ENCODE assay signal across 14 cellular contexts in genomic region chr18:24231773-24232735, GRCh38.
A peak's percentile ranks its signal among the peaks of the same experiment; 100 is the strongest.
DNase-seq lines count a peak whose midpoint lies in the region; TF ChIP-seq lines count a peak whose summit lies in the region.
"Had no signal": no experiment of that assay in that cellular context is flagged by ENCODE, and none has a peak within 500 bp of the region (broad histone marks: within the 10 kb centered on the region; RNA-seq: fewer than 3 reads in every experiment).

No MANE protein-coding gene starts in this region.

- no peaks in the 10 kb centered on the region for H3K9me3 Mint-ChIP-seq in activated naive CD4-positive, alpha-beta T cell treated with anti-CD3 and anti-CD28 coated beads for 36 hours
- H3K9me3 Mint-ChIP-seq: neural crest cell; T-helper 1 cell treated with Interleukin-12 subunit alpha and Interleukin-12 subunit beta and Interleukin-4 antibody, amounts not matched to agents 30 μg/mL and 1 μg/mL, for 36 hours had no signal

- 39 to 60% methylated on average over 8 of the region's 8 CpGs for WGBS in sigmoid colon, 2 donors

- H3K4me3 ChIP-seq in left ventricle myocardium inferior (peak overlapping the region; percentile 35), sigmoid colon (no peak overlapping the region)
- H3K4me3 ChIP-seq: ascending aorta had no signal

- TF ChIP-seq EP300 in sigmoid colon (IDR thresholded peaks at IDR 0.05) = peak in 3 of 4 donors; percentile 24 to 56 (median 37)

- peaks cover 18% of the 10 kb centered on the region for H3K36me3 ChIP-seq in left ventricle myocardium inferior
- H3K36me3 ChIP-seq in sigmoid colon = peaks cover 0 to 21% (median 4%) of the 10 kb centered on the region in 4 donors

- TF ChIP-seq POLR2A in sigmoid colon (IDR thresholded peaks at IDR 0.05) = no peak

- H3K27ac ChIP-seq in angular gyrus (ENCODE audit: low read depth, low read length) (peak overlapping the region; percentile 32), left ventricle myocardium inferior (replicated peaks) (peak overlapping the region; percentile 87), sigmoid colon (peak overlapping the region; percentile 57 to 79 (median 68))
- H3K27ac ChIP-seq: ascending aorta, KMS-11 had no signal

- TF ChIP-seq CTCF in left ventricle myocardium inferior (IDR thresholded peaks at IDR 0.05; ENCODE audit: borderline replicate concordance) (peak; percentile 7), sigmoid colon (IDR thresholded peaks at IDR 0.05) (no peak)

- H3K9me3 ChIP-seq in left ventricle myocardium inferior (replicated peaks) (peaks cover 5% of the 10 kb centered on the region), sigmoid colon (no peaks in the 10 kb centered on the region)
- H3K9me3 ChIP-seq: ascending aorta had no signal

- no peaks in the 10 kb centered on the region for H3K36me3 Mint-ChIP-seq in activated naive CD4-positive, alpha-beta T cell treated with anti-CD3 and anti-CD28 coated beads for 36 hours (ENCODE audit: low read depth)
- H3K36me3 Mint-ChIP-seq: CD4-positive, CD25-positive, alpha-beta regulatory T cell had no signal

- in situ Hi-C loops in G401 (cut with HindIII; ENCODE audit: low sequenced_read_pairs) = no loop called here

- H3K27me3 ChIP-seq in left ventricle myocardium inferior (ENCODE audit: low read depth) (no peaks in the 10 kb centered on the region), sigmoid colon (no peaks in the 10 kb centered on the region)
- H3K27me3 ChIP-seq: ascending aorta had no signal

- H3K4me1 Mint-ChIP-seq in activated naive CD4-positive, alpha-beta T cell treated with anti-CD3 and anti-CD28 coated beads for 36 hours (ENCODE audit: low read depth) = no peaks in the 10 kb centered on the region
- H3K4me1 Mint-ChIP-seq: CD4-positive, CD25-positive, alpha-beta regulatory T cell had no signal

- H3K4me1 ChIP-seq in left ventricle myocardium inferior (peaks cover 86% of the 10 kb centered on the region), sigmoid colon (peaks cover 0 to 56% (median 49%) of the 10 kb centered on the region in 4 donors)
- H3K4me1 ChIP-seq: ascending aorta had no signal

- CTCF ChIA-PET in activated naive CD4-positive, alpha-beta T cell treated with anti-CD3 and anti-CD28 coated beads for 36 hours (lab: Charles Lee) = interaction anchor here (0.6 kb wide), 1 partner anchor 131 kb away, joined by 3 read pairs; no protein-coding TSS in a partner anchor

- H3K27ac Mint-ChIP-seq in activated naive CD4-positive, alpha-beta T cell treated with anti-CD3 and anti-CD28 coated beads for 36 hours = no peak overlapping the region
- H3K27ac Mint-ChIP-seq: CD4-positive, CD25-positive, alpha-beta regulatory T cell; T-helper 1 cell treated with Interleukin-12 subunit alpha and Interleukin-12 subunit beta and Interleukin-4 antibody, amounts not matched to agents 30 μg/mL and 1 μg/mL, for 36 hours had no signal

- intact Hi-C loops in left ventricle myocardium inferior (cut with micrococcal nuclease) = loop anchor here (5.0 kb wide), 1 partner anchor 35 kb away; no protein-coding TSS in a partner anchor
- intact Hi-C loops in sigmoid colon (cut with DNase I) = loop anchor here (1.0 to 5.0 kb wide), 2 partner anchors 34 to 165 kb away; partner anchors contain the start of gene OSBPL1A
- intact Hi-C loops in activated naive CD4-positive, alpha-beta T cell treated with anti-CD3 and anti-CD28 coated beads for 36 hours (cut with micrococcal nuclease) = no loop called here

- peaks cover 2% of the 10 kb centered on the region for H3K27me3 Mint-ChIP-seq in activated naive CD4-positive, alpha-beta T cell treated with anti-CD3 and anti-CD28 coated beads for 36 hours (ENCODE audit: low read depth)

- DNase-seq in G401 (ENCODE audit: low spot score) = peak; percentile 25
- DNase-seq in left ventricle myocardium inferior = no peak
- peak; percentile 74 for DNase-seq in sigmoid colon
- no peak for DNase-seq in activated naive CD4-positive, alpha-beta T cell treated with anti-CD3 and anti-CD28 coated beads for 36 hours
- no peak for DNase-seq in NCI-H1092 treated with DMSO at 0.1 percent for 48 hours (lab: John Stamatoyannopoulos, UW)
- no peak for DNase-seq in DMS79 (lab: John Stamatoyannopoulos, UW)
- DNase-seq in epidermal melanocyte (ENCODE audit: insufficient read length, low spot score) = no peak
- DNase-seq: CD4-positive, CD25-positive, alpha-beta regulatory T cell; NCI-H524 had no signal

- H3K4me3 Mint-ChIP-seq in activated naive CD4-positive, alpha-beta T cell treated with anti-CD3 and anti-CD28 coated beads for 36 hours = no peak overlapping the region
- H3K4me3 Mint-ChIP-seq: CD4-positive, CD25-positive, alpha-beta regulatory T cell; neural crest cell; T-helper 1 cell treated with Interleukin-12 subunit alpha and Interleukin-12 subunit beta and Interleukin-4 antibody, amounts not matched to agents 30 μg/mL and 1 μg/mL, for 36 hours had no signal

Comparison
In these comparisons a context has a peak if more than half of its experiments do, and no peak if none do; other contexts are left out.
1. DNase-seq: peak in G401 (single experiment) and sigmoid colon (single experiment); none in left ventricle myocardium inferior (single experiment), activated naive CD4-positive, alpha-beta T cell treated with anti-CD3 and anti-CD28 coated beads for 36 hours (single experiment), NCI-H1092 treated with DMSO at 0.1 percent for 48 hours (single experiment), DMS79 (single experiment) and epidermal melanocyte (single experiment).
2. H3K27ac ChIP-seq: peak in every context shown above with its lines; median percentile 87 in left ventricle myocardium inferior; 68 in sigmoid colon; 32 in angular gyrus.